21 cellular contexts compared by ENCODE assay signal in the genomic region with DNA sequence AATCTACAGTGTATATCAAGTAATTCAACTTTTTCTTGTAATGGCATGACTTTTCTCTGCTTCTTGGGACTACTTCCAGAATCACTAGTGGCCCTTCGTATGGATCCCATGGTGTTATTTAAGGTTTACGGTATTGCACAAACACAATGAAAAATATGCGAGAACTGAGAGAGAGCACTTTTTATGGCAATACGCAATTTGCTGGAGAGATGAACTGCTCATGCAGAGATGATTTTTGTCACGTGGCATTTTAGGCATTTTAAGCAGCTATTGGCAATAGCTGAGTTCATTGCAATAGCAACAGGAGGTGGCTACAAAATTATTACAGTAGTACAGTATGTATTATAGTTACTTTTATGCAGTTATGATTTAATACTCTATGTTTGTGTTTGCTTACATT.
A peak's percentile ranks its signal among the peaks of the same experiment; 100 is the strongest.
DNase-seq lines count a peak whose midpoint lies in the region; ATAC-seq and TF ChIP-seq lines count a peak whose summit lies in the region.
"Had no signal": no experiment of that assay in that cellular context is flagged by ENCODE, and none has a peak within 500 bp of the region (broad histone marks: within the 10 kb centered on the region; RNA-seq: fewer than 3 reads in every experiment).

No MANE protein-coding gene starts in this region.

- H3K9ac ChIP-seq in SK-N-MC (ENCODE audit: insufficient read length): no peak overlapping the region
- H3K9ac ChIP-seq: BLaER1 treated with 17β-estradiol and CSF1 and Interleukin-3, amounts not matched to agents 10 nM and 100 nM; GM23248 had no signal

- POLR2A ChIA-PET in HEK293 (lab: Yijun Ruan, JAX): no interaction called here
- POLR2A ChIA-PET in CD8-positive, alpha-beta memory T cell (lab: Charles Lee): no interaction called here

- CTCF ChIA-PET in HEK293 (lab: Yijun Ruan, JAX): no interaction called here
- CTCF ChIA-PET in CD8-positive, alpha-beta memory T cell (lab: Charles Lee): no interaction called here

- peaks cover 0 to 3% of the 10 kb centered on the region in 2 donors for H3K27me3 Mint-ChIP-seq in CD8-positive, alpha-beta memory T cell
- H3K27me3 Mint-ChIP-seq: CD4-positive, alpha-beta T cell had no signal

- H3K4me3 Mint-ChIP-seq in CD8-positive, alpha-beta memory T cell: no peak overlapping the region
- H3K4me3 Mint-ChIP-seq: CD14-positive monocyte; CD4-positive, alpha-beta T cell; H9; HFFc6 had no signal

- no peaks in the 10 kb centered on the region for H3K36me3 ChIP-seq in HEK293 (ENCODE audit: control insufficient read depth in 2 of 2, insufficient read depth in 1 of 2, low read length in 2 of 2)
- no peaks in the 10 kb centered on the region for H3K36me3 ChIP-seq in SK-N-MC (ENCODE audit: insufficient read depth, low read length)
- no peaks in the 10 kb centered on the region for H3K36me3 ChIP-seq in CD8-positive, alpha-beta memory T cell (ENCODE audit: insufficient read depth, low read length)
- H3K36me3 ChIP-seq: BE2C had no signal

- peaks cover 8% of the 10 kb centered on the region for H3K4me1 ChIP-seq in HEK293 (ENCODE audit: control insufficient read depth, insufficient read depth, low read length)
- H3K4me1 ChIP-seq in CD8-positive, alpha-beta memory T cell (ENCODE audit: insufficient read depth, low read length): no peaks in the 10 kb centered on the region
- H3K4me1 ChIP-seq: BE2C had no signal

- H3K4me3 ChIP-seq in AG10803 (ENCODE audit: low read length) (no peak overlapping the region), HEK293 (ENCODE audit: low read depth, low read length) (no peak overlapping the region), SK-N-MC (0 out of 2 replicates have a peak overlapping the region, but pooled peaks have one; percentile 12)
- H3K4me3 ChIP-seq in CD8-positive, alpha-beta memory T cell (ENCODE audit: low read length): no peak overlapping the region
- H3K4me3 ChIP-seq: BLaER1 treated with 17β-estradiol and CSF1 and Interleukin-3, amounts not matched to agents 10 nM and 100 nM; GM23248 had no signal

- H3K27ac ChIP-seq in HEK293 (ENCODE audit: extremely low read depth, low read depth, low read length): no peak overlapping the region
- peak overlapping the region; percentile 54; the same call in 1 of the 2 replicates for H3K27ac ChIP-seq in SK-N-MC
- no peak overlapping the region for H3K27ac ChIP-seq in CD8-positive, alpha-beta memory T cell (ENCODE audit: low read depth, low read length)
- H3K27ac ChIP-seq: 22Rv1; BLaER1 treated with 17β-estradiol and CSF1 and Interleukin-3, amounts not matched to agents 10 nM and 100 nM; GM23248 had no signal

- H3K9me3 ChIP-seq in HEK293 (ENCODE audit: control insufficient read depth, insufficient read depth, low read depth, low read length) (no peaks in the 10 kb centered on the region), SK-N-MC (ENCODE audit: low read depth, low read length) (no peaks in the 10 kb centered on the region)
- no peaks in the 10 kb centered on the region for H3K9me3 ChIP-seq in CD8-positive, alpha-beta memory T cell (ENCODE audit: low read length)
- H3K9me3 ChIP-seq: BE2C; BLaER1 treated with 17β-estradiol and CSF1 and Interleukin-3, amounts not matched to agents 10 nM and 100 nM had no signal

- H3K9me3 Mint-ChIP-seq in CD8-positive, alpha-beta memory T cell: no peaks in the 10 kb centered on the region
- H3K9me3 Mint-ChIP-seq: CD14-positive monocyte; CD4-positive, alpha-beta T cell; H9; HFFc6 had no signal

- no peaks in the 10 kb centered on the region for H3K36me3 Mint-ChIP-seq in CD8-positive, alpha-beta memory T cell

- H3K27ac Mint-ChIP-seq in CD8-positive, alpha-beta memory T cell: no peak overlapping the region
- H3K27ac Mint-ChIP-seq: CD14-positive monocyte; CD4-positive, alpha-beta T cell; H9; HFFc6 had no signal

- DNase-seq in AG10803 (ENCODE audit: low read depth): peak; percentile 18
- no peak for DNase-seq in SK-N-MC (ENCODE audit: low read depth, low spot score)
- DNase-seq in CD8-positive, alpha-beta memory T cell: no peak
- DNase-seq: AML-193; BE2C; Calu3; CD4-positive, alpha-beta T cell; COR-L47; DMS53; DMS79 treated with DMSO at 0.1 percent for 48 hours; GF-D8; GM23248; H9; HFFc6 had no signal

- no peak for ATAC-seq in GM21390 (IDR thresholded peaks at IDR 0.05; ENCODE audit: unreplicated experiment)
- no peak for ATAC-seq in HG02973 (IDR thresholded peaks at IDR 0.05; ENCODE audit: unreplicated experiment)
- ATAC-seq: HCT116 had no signal

- H3K27me3 ChIP-seq in CD8-positive, alpha-beta memory T cell (ENCODE audit: insufficient read depth, low read length, poor library complexity, severe bottlenecking): no peaks in the 10 kb centered on the region
- H3K27me3 ChIP-seq: BE2C; BLaER1 treated with 17β-estradiol and CSF1 and Interleukin-3, amounts not matched to agents 10 nM and 100 nM had no signal

- TF ChIP-seq CTCF in AG10803 (conservative IDR thresholded peaks at IDR 0.05; ENCODE audit: low read length): no peak
- TF ChIP-seq CTCF in HEK293 (tag by site-specific recombination; IDR thresholded peaks at IDR 0.05): no peak

- H3K4me1 Mint-ChIP-seq in CD8-positive, alpha-beta memory T cell: no peaks in the 10 kb centered on the region
- H3K4me1 Mint-ChIP-seq: CD14-positive monocyte, H9 had no signal

TF ChIP-seq in HEK293, 187 proteins besides CTCF, POLR2A, EP300 and RAD21:
- TF ChIP-seq SCRT2 (tag by site-specific recombination; IDR thresholded peaks at IDR 0.05) (0 out of 2 replicates have a peak, but pooled peaks have one; percentile 18), ZNF544 (tag by site-specific recombination; IDR thresholded peaks at IDR 0.05) (no peak), ZBTB20 (tag by site-specific recombination; IDR thresholded peaks at IDR 0.05) (peak; percentile 34; the same call in 1 of the 2 replicates)
- TF ChIP-seq, protein P1, sequence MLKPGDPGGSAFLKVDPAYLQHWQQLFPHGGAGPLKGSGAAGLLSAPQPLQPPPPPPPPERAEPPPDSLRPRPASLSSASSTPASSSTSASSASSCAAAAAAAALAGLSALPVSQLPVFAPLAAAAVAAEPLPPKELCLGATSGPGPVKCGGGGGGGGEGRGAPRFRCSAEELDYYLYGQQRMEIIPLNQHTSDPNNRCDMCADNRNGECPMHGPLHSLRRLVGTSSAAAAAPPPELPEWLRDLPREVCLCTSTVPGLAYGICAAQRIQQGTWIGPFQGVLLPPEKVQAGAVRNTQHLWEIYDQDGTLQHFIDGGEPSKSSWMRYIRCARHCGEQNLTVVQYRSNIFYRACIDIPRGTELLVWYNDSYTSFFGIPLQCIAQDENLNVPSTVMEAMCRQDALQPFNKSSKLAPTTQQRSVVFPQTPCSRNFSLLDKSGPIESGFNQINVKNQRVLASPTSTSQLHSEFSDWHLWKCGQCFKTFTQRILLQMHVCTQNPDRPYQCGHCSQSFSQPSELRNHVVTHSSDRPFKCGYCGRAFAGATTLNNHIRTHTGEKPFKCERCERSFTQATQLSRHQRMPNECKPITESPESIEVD (tag by site-specific recombination; IDR thresholded peaks at IDR 0.05): peak; percentile 87
